Comparison of ENCODE assay signal across 8 cellular contexts in genomic region chr2:230715201-230715600, GRCh38. TPM values are rescaled to one million over a fixed set of nuclear protein-coding genes. Genes with fewer than 3 reads are reported as not detected.
DNase-seq lines count a peak whose midpoint lies in the region; ATAC-seq and TF ChIP-seq lines count a peak whose summit lies in the region.

No MANE protein-coding gene starts in this region.

- H2AFZ ChIP-seq in PC-3 (ENCODE audit: low read length) = no peak overlapping the region

- BruUV-seq in PC-3 (replicated peaks; lab: Mats Ljungman, UMichigan) = no TSS peak

- H3K9me3 ChIP-seq in PC-3 (ENCODE audit: low read length) (no peaks in the 10 kb centered on the region), BE2C (no peaks in the 10 kb centered on the region)

- TF ChIP-seq CTCF in PC-3 (conservative IDR thresholded peaks at IDR 0.05; ENCODE audit: low read depth, low read length) (no peak), coronary artery (IDR thresholded peaks at IDR 0.05) (no peak), neural crest cell (conservative IDR thresholded peaks at IDR 0.05) (no peak), BE2C (IDR thresholded peaks at IDR 0.05; ENCODE audit: low read depth, low read length) (no peak)

- H3K9ac ChIP-seq in PC-3 (ENCODE audit: low read length) = peak overlapping the region; percentile 97

- in situ Hi-C loops in Caki2 (cut with HindIII; ENCODE audit: low pct_unique_long_range_greater_than_20kb, low sequenced_read_pairs) = no loop called here

- H3K4me1 ChIP-seq in PC-3 (ENCODE audit: insufficient read depth, low read length) (peaks cover 30% of the 10 kb centered on the region), BE2C (no peaks in the 10 kb centered on the region)

- ATAC-seq in PC-3 (no peak), HG02571 (IDR thresholded peaks at IDR 0.05; ENCODE audit: unreplicated experiment) (no peak)

- H3K79me2 ChIP-seq in PC-3 (ENCODE audit: low read length) = peaks cover 74% of the 10 kb centered on the region

- H3K4me3 ChIP-seq in PC-3 (ENCODE audit: low read length) (peak overlapping the region; percentile 100), coronary artery (peak overlapping the region; percentile 24), BE2C (ENCODE audit: low read depth, low read length) (no peak overlapping the region)

- H3K27me3 ChIP-seq in PC-3 (ENCODE audit: low read length) (no peaks in the 10 kb centered on the region), BE2C (no peaks in the 10 kb centered on the region)

- peaks cover 37% of the 10 kb centered on the region for H3K4me1 Mint-ChIP-seq in neural crest cell

- H3K9me2 ChIP-seq in PC-3 (replicated peaks; ENCODE audit: low read length) = no peaks in the 10 kb centered on the region

- no peak overlapping the region for H3K27ac ChIP-seq in PC-3 (ENCODE audit: low read length)
- H3K27ac ChIP-seq in coronary artery = peak overlapping the region in 1 of 2 donors; percentile 26

- H3F3A ChIP-seq in PC-3 (ENCODE audit: low read length, unreplicated experiment) = peaks cover 4% of the 10 kb centered on the region

- H3K36me3 ChIP-seq in PC-3 (ENCODE audit: low read depth, low read length) = peaks cover 5% of the 10 kb centered on the region; the same call in 1 of the 2 replicates
- H3K36me3 ChIP-seq in BE2C = no peaks in the 10 kb centered on the region; the same call in 1 of the 2 replicates

- H4K20me1 ChIP-seq in PC-3 (ENCODE audit: low read length) = peaks cover 56% of the 10 kb centered on the region

- H3K36me3 Mint-ChIP-seq in neural crest cell (ENCODE audit: low read depth) = peaks cover 2% of the 10 kb centered on the region

- POLR2A ChIA-PET in PC-3 (lab: Charles Lee; ENCODE audit: unreplicated experiment) = interaction anchor here (1.1 kb wide), 1 partner anchor 81 kb away, joined by 4 read pairs; no protein-coding TSS in a partner anchor

- H3K4me2 ChIP-seq in PC-3 (ENCODE audit: low read length) = peak overlapping the region; percentile 98

- DNase-seq in Caki2 (ENCODE audit: low read depth) (peak; percentile 17), PC-3 (no peak), coronary artery (ENCODE audit: low spot score) (no peak), neural crest cell (ENCODE audit: low read depth, low spot score) (no peak), KG1 (lab: John Stamatoyannopoulos, UW) (no peak), BE2C (no peak)
- no peak for DNase-seq in activated CD4-positive, CD25-positive, alpha-beta regulatory T cell (lab: John Stamatoyannopoulos, UW)

- CTCF ChIA-PET in PC-3 (lab: Charles Lee) = no interaction called here

- no peaks in the 10 kb centered on the region for H3K9me3 Mint-ChIP-seq in neural crest cell

- peak overlapping the region; percentile 85 for H3K4me3 Mint-ChIP-seq in neural crest cell

- H3K27me3 Mint-ChIP-seq in neural crest cell (ENCODE audit: low read depth) = peaks cover 1% of the 10 kb centered on the region

- intact Hi-C loops in PC-3 (cut with micrococcal nuclease) = loop anchor here (2.0 to 10.0 kb wide), 2 partner anchors 22 to 300 kb away; partner anchors contain the start of gene SP100

- H3K27ac Mint-ChIP-seq in neural crest cell (ENCODE audit: unreplicated experiment) = peak overlapping the region; percentile 72

RNA-seq across cellular contexts. Expression of gene CAB39, which starts 2.6 kb away (rescaled TPM):
- total RNA-seq in Caki2 (2014; rRNA removed; shearing (Covaris generic); ENCODE audit: low replicate concordance) = 24.8 and 31.6 TPM in 2 replicates
- total RNA-seq in PC-3 (2014; rRNA removed) (52.5 and 59.6 TPM in 2 replicates), neural crest cell (40.6 and 43.7 TPM in 2 replicates)
- polyA plus RNA-seq in BE2C (2012; ENCODE audit: insufficient read depth, insufficient read length, low read depth) = 26.7 TPM
